Comparison of ENCODE assay signal across 4 cellular contexts in the genomic region with DNA sequence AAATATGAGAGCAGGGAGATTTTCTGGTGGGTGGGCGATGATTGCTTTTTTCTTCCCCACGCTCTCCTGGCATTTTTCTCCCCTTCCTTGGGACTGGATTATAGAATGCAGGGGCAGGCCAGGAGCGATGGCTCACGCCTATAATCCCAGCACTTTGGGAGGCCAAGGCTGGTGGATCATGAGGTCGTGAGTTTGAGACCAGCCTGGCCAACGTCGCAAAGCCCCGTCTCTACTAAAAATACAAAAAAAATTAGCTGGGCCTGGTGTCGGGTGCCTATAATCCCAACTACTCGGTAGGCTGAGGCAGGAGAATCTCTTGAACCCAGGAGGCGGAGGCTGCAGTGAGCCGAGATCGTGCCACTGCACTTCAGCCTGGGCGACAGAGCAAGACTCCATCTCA. TPM values are rescaled to one million over a fixed set of nuclear protein-coding genes. Genes with fewer than 3 reads are reported as not detected.
"Had no signal": no experiment of that assay in that cellular context is flagged by ENCODE, and none has a peak within 500 bp of the region (broad histone marks: within the 10 kb centered on the region; RNA-seq: fewer than 3 reads in every experiment).

No MANE protein-coding gene starts in this region.

RNA-seq across cellular contexts. Expression of a gene that starts 56.0 kb away (rescaled TPM):
- total RNA-seq: GM23338, H1, H9, HT1080 had no signal
